30 cellular contexts compared by ENCODE assay signal in the genomic region with DNA sequence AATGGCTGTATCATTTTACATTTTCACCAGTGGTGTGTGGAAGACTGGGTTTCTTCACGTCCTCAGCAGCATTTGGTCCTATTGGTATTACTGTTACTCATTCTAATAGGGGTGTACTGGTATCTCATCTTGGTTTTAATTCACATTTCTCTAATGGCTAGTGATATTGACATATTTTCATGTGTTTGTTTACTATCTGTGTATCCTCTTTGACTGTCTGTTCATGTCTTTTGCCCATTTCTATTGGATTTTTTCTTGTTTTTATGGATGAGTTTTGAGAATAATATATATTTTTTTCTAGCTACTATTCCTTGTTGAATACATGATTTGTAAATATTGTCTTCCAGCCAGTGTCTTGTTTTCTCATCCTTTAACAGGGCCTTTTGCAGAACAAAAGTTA. TPM values are rescaled to one million over a fixed set of nuclear protein-coding genes. Genes with fewer than 3 reads are reported as not detected.
"Had no signal": no experiment of that assay in that cellular context is flagged by ENCODE, and none has a peak within 500 bp of the region (broad histone marks: within the 10 kb centered on the region; RNA-seq: fewer than 3 reads in every experiment).

No MANE protein-coding gene starts in this region.

- H3K4me1 ChIP-seq: stomach, suprapubic skin, testis, thyroid gland, tibial artery, transverse colon, upper lobe of left lung, upper lobe of right lung, uterus, vagina had no signal

- H3K36me3 ChIP-seq: stomach, suprapubic skin, thoracic aorta, thyroid gland, tibial artery, transverse colon, upper lobe of left lung, upper lobe of right lung, uterus, vagina had no signal

- FAIRE-seq: urothelium cell line had no signal

- H3K27ac ChIP-seq: stomach, suprapubic skin, testis, thoracic aorta, thyroid gland, tibial artery, transverse colon, upper lobe of left lung, upper lobe of right lung, uterus, vagina had no signal

- H3K27me3 ChIP-seq: suprapubic skin, testis, thyroid gland, transverse colon, upper lobe of left lung, upper lobe of right lung, uterus, vagina had no signal

- H3K4me3 ChIP-seq: stomach, suprapubic skin, testis, thoracic aorta, thyroid gland, tibial artery, transverse colon, upper lobe of left lung, upper lobe of right lung, uterus, vagina had no signal

- ATAC-seq: stimulated activated effector memory CD8-positive, alpha-beta T cell treated with anti-CD3 and anti-CD28 coated beads, Interleukin-12 subunit alpha, Interleukin-12 subunit beta, amount 100 ng/mL, for 72 hours; stimulated activated memory B cell treated with anti-CD40 and anti-IgM and Interleukin-4, amounts not matched to agents 10 μg/mL and 1 μg/mL and 100 μg/mL, for 72 hours; stimulated activated naive B cell treated with anti-CD40 and anti-IgM and Interleukin-4, amounts not matched to agents 10 μg/mL and 1 μg/mL and 100 μg/mL, for 72 hours; stimulated activated naive CD8-positive, alpha-beta T cell treated with anti-CD3 and anti-CD28 coated beads, Interleukin-15, amount 100 ng/mL, for 72 hours; stimulated activated naive CD8-positive, alpha-beta T cell treated with anti-CD3 and anti-CD28 coated beads, Interleukin-15, Interleukin-2, amounts not matched to agents 100 U/mL and 50 U/mL, for 24 hours; upper lobe of right lung had no signal

- H3K9me3 ChIP-seq: testis, thyroid gland, upper lobe of left lung, upper lobe of right lung had no signal

- DNase-seq: stimulated activated CD4-positive, alpha-beta T cell treated with anti-CD3 and anti-CD28 coated beads, Interleukin-2, amount 100 ng/mL, for 48 hours; stimulated activated CD4-positive, alpha-beta T cell treated with anti-CD3 and anti-CD28 coated beads, Interleukin-4, amount 100 ng/mL, for 1 hour; stimulated activated CD4-positive, alpha-beta T cell treated with anti-CD3 and anti-CD28 coated beads, Interleukin-4, amount 100 ng/mL, for 24 hours; stimulated activated CD4-positive, alpha-beta T cell treated with anti-CD3 and anti-CD28 coated beads, Interleukin-4, amount 100 ng/mL, for 4 hours; stimulated activated CD8-positive, alpha-beta memory T cell treated with anti-CD3 and anti-CD28 coated beads, Interleukin-4, amount 100 ng/mL, for 48 hours; stimulated activated naive B cell treated with anti-CD40 and anti-IgM and Interleukin-4, amounts not matched to agents 10 μg/mL and 1 μg/mL and 100 μg/mL, for 72 hours; stimulated activated naive CD4-positive, alpha-beta T cell; stimulated activated naive CD4-positive, alpha-beta T cell treated with Interleukin-2 at 50 U/mL for 16 hours; stimulated activated naive CD8-positive, alpha-beta T cell treated with anti-CD3 and anti-CD28 coated beads, Interleukin-15, amount 100 ng/mL, for 72 hours; stimulated activated naive CD8-positive, alpha-beta T cell treated with anti-CD3 and anti-CD28 coated beads, Interleukin-15, Interleukin-2, amounts not matched to agents 100 U/mL and 50 U/mL, for 24 hours; substantia nigra; testis; thyroid gland; transverse colon; trophoblast cell; upper lobe of left lung; uterus had no signal

RNA-seq across cellular contexts. Expression of a gene that starts 13.8 kb away (rescaled TPM):
- total RNA-seq: stomach, subcutaneous adipose tissue, suprapubic skin, temporal lobe, thoracic aorta, thyroid gland, transverse colon, upper lobe of left lung, upper lobe of right lung, ureter, urinary bladder, uterus, vagina had no signal
- polyA plus RNA-seq: stomach, urinary bladder had no signal

RNA-seq across cellular contexts. Expression of a gene that starts 14.2 kb away (rescaled TPM):
- total RNA-seq: stomach, subcutaneous adipose tissue, suprapubic skin, temporal lobe, testis, thoracic aorta, thyroid gland, transverse colon, upper lobe of left lung, upper lobe of right lung, ureter, urinary bladder, uterus, vagina had no signal
- polyA plus RNA-seq: stomach, urinary bladder had no signal

RNA-seq across cellular contexts. Expression of a gene that starts 33.4 kb away (rescaled TPM):
- total RNA-seq: stomach, subcutaneous adipose tissue, suprapubic skin, temporal lobe, testis, thoracic aorta, thyroid gland, transverse colon, upper lobe of left lung, upper lobe of right lung, ureter, urinary bladder, vagina had no signal
- polyA plus RNA-seq: stomach, urinary bladder had no signal

RNA-seq across cellular contexts. Expression of a gene that starts 37.2 kb away (rescaled TPM):
- total RNA-seq: stomach, subcutaneous adipose tissue, suprapubic skin, temporal lobe, testis, thoracic aorta, thyroid gland, transverse colon, upper lobe of left lung, upper lobe of right lung, ureter, urinary bladder, uterus, vagina had no signal
- polyA plus RNA-seq: stomach, urinary bladder had no signal
